In the genomic region with DNA sequence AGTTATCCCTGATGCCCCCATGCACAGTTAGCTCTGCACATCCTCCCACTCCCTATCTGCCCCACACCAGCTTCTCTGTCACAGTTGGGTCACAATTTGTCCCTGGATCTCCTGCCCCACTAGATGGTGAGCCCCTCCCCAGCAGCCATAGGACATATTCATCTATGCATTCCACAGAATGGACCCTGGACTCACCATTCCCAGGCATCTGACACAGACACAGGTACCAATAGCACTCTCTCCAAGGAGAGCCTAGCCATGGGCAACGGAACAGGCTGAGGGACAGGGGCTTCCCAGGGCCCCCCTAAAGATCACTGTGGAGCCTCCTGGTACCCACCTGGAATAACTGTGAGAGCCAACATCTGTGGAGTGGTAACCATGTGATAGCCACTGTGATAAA, we compare ENCODE assay signal across 21 cellular contexts. TPM values are rescaled to one million over a fixed set of nuclear protein-coding genes. Genes with fewer than 3 reads are reported as not detected.
DNase-seq lines count a peak whose midpoint lies in the region; ATAC-seq and TF ChIP-seq lines count a peak whose summit lies in the region.
"Had no signal": no experiment of that assay in that cellular context is flagged by ENCODE, and none has a peak within 500 bp of the region (broad histone marks: within the 10 kb centered on the region; RNA-seq: fewer than 3 reads in every experiment).

No MANE protein-coding gene starts in this region.

- no peak for ATAC-seq in RWPE2 (ENCODE audit: low read depth)
- no peak for ATAC-seq in GM18870 (IDR thresholded peaks at IDR 0.05; ENCODE audit: unreplicated experiment)
- no peak for ATAC-seq in HG03460 (IDR thresholded peaks at IDR 0.05; ENCODE audit: unreplicated experiment)

- BruUV-seq in MCF 10A (replicated peaks; lab: Mats Ljungman, UMichigan) (no TSS peak), mammary epithelial cell (replicated peaks; lab: Mats Ljungman, UMichigan) (no TSS peak)

- no peaks in the 10 kb centered on the region for H4K20me1 ChIP-seq in mammary epithelial cell (ENCODE audit: insufficient read depth, low read length)

- H3K27ac Mint-ChIP-seq in MCF 10A (ENCODE audit: low read depth, unreplicated experiment): no peak overlapping the region

- in situ Hi-C loops in mammary epithelial cell (cut with MboI; ENCODE audit: low sequenced_read_pairs in 2 of 2): no loop called here

- POLR2A ChIA-PET in MCF 10A (lab: Yijun Ruan, JAX): interaction anchor here (0.7 to 4.5 kb wide), 5 partner anchors 10 to 420 kb away, joined by 3 to 29 read pairs (median 4); no protein-coding TSS in a partner anchor

- H3K4me2 ChIP-seq in mammary epithelial cell (ENCODE audit: insufficient read depth, low read depth, low read length): no peak overlapping the region

- H3K4me3 ChIP-seq in mammary epithelial cell (replicated peaks in 1 of 3; ENCODE audit: insufficient read depth in 1 of 3, low read depth in 2 of 3, low read length in 3 of 3) (no peak overlapping the region), RWPE2 (ENCODE audit: severe bottlenecking) (no peak overlapping the region), esophagus squamous epithelium (no peak overlapping the region)
- H3K4me3 ChIP-seq: PC-9, SJCRH30 had no signal

- no peaks in the 10 kb centered on the region for H3K36me3 Mint-ChIP-seq in MCF 10A (ENCODE audit: insufficient read depth, unreplicated experiment)

- no peak overlapping the region for H3K27ac ChIP-seq in mammary epithelial cell (ENCODE audit: insufficient read depth, low read depth, low read length)
- peak overlapping the region; percentile 97 for H3K27ac ChIP-seq in RWPE2 (ENCODE audit: poor library complexity, severe bottlenecking)
- H3K27ac ChIP-seq in esophagus squamous epithelium: peak overlapping the region; percentile 74 to 85 (median 78)
- H3K27ac ChIP-seq: C4-2B, SJCRH30 had no signal

- H3K36me3 ChIP-seq in mammary epithelial cell (ENCODE audit: insufficient read depth, low read length): no peaks in the 10 kb centered on the region
- H3K36me3 ChIP-seq in RWPE2 (ENCODE audit: low read depth): no peaks in the 10 kb centered on the region
- no peaks in the 10 kb centered on the region for H3K36me3 ChIP-seq in esophagus squamous epithelium
- H3K36me3 ChIP-seq: SJCRH30 had no signal

- CTCF ChIA-PET in MCF 10A (lab: Yijun Ruan, JAX): interaction anchor here (0.7 to 1.4 kb wide), 5 partner anchors 10 to 174 kb away, joined by 3 to 7 read pairs (median 7); no protein-coding TSS in a partner anchor
- CTCF ChIA-PET in mammary epithelial cell (lab: Charles Lee; ENCODE audit: low non-redundant PET): no interaction called here

- no peaks in the 10 kb centered on the region for H3K27me3 Mint-ChIP-seq in MCF 10A (ENCODE audit: insufficient read depth, unreplicated experiment)

- no peak for TF ChIP-seq POLR2A in esophagus squamous epithelium (IDR thresholded peaks at IDR 0.05)

- no peaks in the 10 kb centered on the region for H3K9me3 ChIP-seq in mammary epithelial cell (replicated peaks; ENCODE audit: insufficient read depth, low read length)
- H3K9me3 ChIP-seq in RWPE2 (ENCODE audit: severe bottlenecking): no peaks in the 10 kb centered on the region
- H3K9me3 ChIP-seq in esophagus squamous epithelium: no peaks in the 10 kb centered on the region
- H3K9me3 ChIP-seq: SJCRH30 had no signal

- no peak overlapping the region for H2AFZ ChIP-seq in mammary epithelial cell (ENCODE audit: low read depth, low read length)
- H2AFZ ChIP-seq: PC-9 had no signal

- TF ChIP-seq CTCF in MCF 10A (IDR thresholded peaks at IDR 0.05; ENCODE audit: unreplicated experiment): no peak
- no peak for TF ChIP-seq CTCF in mammary epithelial cell (conservative IDR thresholded peaks at IDR 0.05 in 1 of 2, IDR thresholded peaks at IDR 0.05 in 1 of 2; ENCODE audit: extremely low read depth in 1 of 2, insufficient read depth in 1 of 2, low read depth in 1 of 2, low read length in 2 of 2)
- TF ChIP-seq CTCF in RWPE2 (IDR thresholded peaks at IDR 0.05; ENCODE audit: poor library complexity, severe bottlenecking): no peak
- TF ChIP-seq CTCF in esophagus squamous epithelium (IDR thresholded peaks at IDR 0.05): no peak

- H3K4me3 Mint-ChIP-seq in MCF 10A (ENCODE audit: unreplicated experiment): peak overlapping the region; percentile 4

- DNase-seq in MCF 10A (ENCODE audit: unreplicated experiment) (no peak), mammary epithelial cell (no peak), RWPE2 (ENCODE audit: low spot score) (no peak), esophagus squamous epithelium (lab: John Stamatoyannopoulos, UW) (no peak), SKM-1 (lab: John Stamatoyannopoulos, UW; ENCODE audit: unreplicated experiment) (no peak)
- DNase-seq: 8988T, AML-193, DMS53, GDM1, KG1, NCI-H1092 treated with DMSO at 0.1 percent for 48 hours, NCI-H146, NCI-H2029 treated with DMSO at 0.1 percent for 48 hours, NCI-H226, NCI-H510A treated with DMSO at 0.1 percent for 48 hours, NCI-H748 treated with DMSO at 0.1 percent for 48 hours, SJCRH30 had no signal

- H3K9me3 Mint-ChIP-seq in MCF 10A (ENCODE audit: unreplicated experiment): peaks cover 17% of the 10 kb centered on the region

- no peak overlapping the region for H3K9ac ChIP-seq in mammary epithelial cell (ENCODE audit: insufficient read depth, low read length)

- dilution Hi-C loops in mammary epithelial cell (cut with HindIII; ENCODE audit: low sequenced_read_pairs): loop anchor here (5.0 kb wide), 1 partner anchor 44 kb away; no protein-coding TSS in a partner anchor

- intact Hi-C loops in MCF 10A (cut with micrococcal nuclease) (loop anchor here (2.0 to 5.0 kb wide), 3 partner anchors 34 to 174 kb away; a partner anchor contains a TSS), mammary epithelial cell (cut with micrococcal nuclease) (loop anchor here (2.0 to 5.0 kb wide), 4 partner anchors 34 to 174 kb away; a partner anchor contains a TSS), esophagus squamous epithelium (cut with DNase I) (no loop called here)

- H3K27me3 ChIP-seq in mammary epithelial cell (ENCODE audit: insufficient read depth, low read length) (no peaks in the 10 kb centered on the region), RWPE2 (ENCODE audit: insufficient read depth, poor library complexity, severe bottlenecking) (no peaks in the 10 kb centered on the region), esophagus squamous epithelium (no peaks in the 10 kb centered on the region)

- peaks cover 49% of the 10 kb centered on the region for H3K4me1 Mint-ChIP-seq in MCF 10A (ENCODE audit: insufficient read depth, unreplicated experiment)

- H3K4me1 ChIP-seq in mammary epithelial cell (ENCODE audit: insufficient read depth, low read length): peaks cover 42% of the 10 kb centered on the region
- H3K4me1 ChIP-seq in RWPE2 (ENCODE audit: insufficient read depth, poor library complexity, severe bottlenecking): peaks cover 43% of the 10 kb centered on the region
- peaks cover 12 to 66% (median 36%) of the 10 kb centered on the region in 3 donors for H3K4me1 ChIP-seq in esophagus squamous epithelium
- H3K4me1 ChIP-seq: SJCRH30 had no signal

- no peaks in the 10 kb centered on the region for H3K79me2 ChIP-seq in mammary epithelial cell (ENCODE audit: insufficient read depth, low read length)

- 79% methylated on average over 1 of the region's 1 CpG for WGBS in mammary epithelial cell (ENCODE audit: low coverage, missing lambda C conversion rate)
- 100% methylated on average over 1 of the region's 1 CpG; no CpG with 5 or more reads in 1 of the 2 donors for WGBS in esophagus squamous epithelium, 2 donors

RNA-seq across cellular contexts. Expression of a gene that starts 34.7 kb away (rescaled TPM):
- 0.37 and 0.70 TPM in 2 replicates for total RNA-seq in MCF 10A (2022)
- 1 to 10 TPM; 1.9 to 2.0 TPM for total RNA-seq in mammary epithelial cell
- polyA plus RNA-seq in mammary epithelial cell: 1.5 TPM
- 0.21 TPM for polyA minus RNA-seq in mammary epithelial cell
- total RNA-seq in esophagus squamous epithelium: 10 to 100 TPM in 1 of 4 donors, 1 to 10 TPM in 3; 2.3 to 10.2 (median 4.8) TPM
